26 cellular contexts compared by ENCODE assay signal in the genomic region with DNA sequence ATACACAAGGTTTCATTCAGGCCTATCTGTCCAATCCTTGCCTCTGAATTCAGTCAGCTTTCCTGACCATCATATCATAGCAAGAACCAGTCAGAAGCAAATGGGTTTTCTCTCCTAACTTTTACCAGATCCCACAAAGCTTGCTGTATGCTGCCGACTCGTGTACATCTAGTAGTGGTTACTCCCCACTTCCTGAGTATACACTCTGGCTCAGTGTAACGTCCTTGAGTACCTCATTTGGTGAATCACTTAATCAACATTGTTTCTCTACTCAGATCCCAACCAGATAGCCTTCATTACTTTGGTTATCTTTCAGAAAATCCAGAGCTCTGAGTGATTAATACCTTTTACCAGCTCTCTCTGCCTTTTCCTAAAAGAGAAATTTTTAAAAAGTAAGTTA.
"Had no signal": no experiment of that assay in that cellular context is flagged by ENCODE, and none has a peak within 500 bp of the region (broad histone marks: within the 10 kb centered on the region; RNA-seq: fewer than 3 reads in every experiment).

No MANE protein-coding gene starts in this region.

- H3K36me3 Mint-ChIP-seq: immature natural killer cell; naive thymus-derived CD8-positive, alpha-beta T cell; stimulated activated memory B cell treated with anti-CD40 and anti-IgM and Interleukin-4, amounts not matched to agents 10 μg/mL and 1 μg/mL and 100 μg/mL, for 72 hours had no signal

- H3K9me3 ChIP-seq: ovary, testis, tibial artery, upper lobe of left lung had no signal

- DNase-seq: dorsolateral prefrontal cortex; effector CD4-positive, alpha-beta T cell; foreskin melanocyte; glutamatergic neuron; heart right ventricle; hippocampal formation; immature natural killer cell; islet precursor cell; left lung; naive thymus-derived CD8-positive, alpha-beta T cell; nephron progenitor cell; occipital lobe; ovary; posterior cingulate gyrus; psoas muscle; right cardiac atrium; spleen; stimulated activated CD4-positive, alpha-beta T cell treated with anti-CD3 and anti-CD28 coated beads, Interleukin-4, amount 100 ng/mL, for 4 hours; stimulated activated naive CD8-positive, alpha-beta T cell treated with anti-CD3 and anti-CD28 coated beads, Interleukin-15, Interleukin-2, amounts not matched to agents 100 U/mL and 50 U/mL, for 24 hours; substantia nigra; testis; tibial artery; upper lobe of left lung had no signal

- H3K4me1 ChIP-seq: esophagus muscularis mucosa, heart right ventricle, left lung, psoas muscle, spleen, testis, tibial artery, upper lobe of left lung had no signal

- H3K27me3 Mint-ChIP-seq: naive thymus-derived CD8-positive, alpha-beta T cell; stimulated activated memory B cell treated with anti-CD40 and anti-IgM and Interleukin-4, amounts not matched to agents 10 μg/mL and 1 μg/mL and 100 μg/mL, for 72 hours had no signal

- H3K4me1 Mint-ChIP-seq: immature natural killer cell; naive thymus-derived CD8-positive, alpha-beta T cell; nephron progenitor cell; stimulated activated memory B cell treated with anti-CD40 and anti-IgM and Interleukin-4, amounts not matched to agents 10 μg/mL and 1 μg/mL and 100 μg/mL, for 72 hours had no signal

- ATAC-seq: heart right ventricle; left lung; naive thymus-derived CD8-positive, alpha-beta T cell; psoas muscle; right cardiac atrium; stimulated activated memory B cell treated with anti-CD40 and anti-IgM and Interleukin-4, amounts not matched to agents 10 μg/mL and 1 μg/mL and 100 μg/mL, for 72 hours; stimulated activated naive CD8-positive, alpha-beta T cell treated with anti-CD3 and anti-CD28 coated beads, Interleukin-15, Interleukin-2, amounts not matched to agents 100 U/mL and 50 U/mL, for 24 hours had no signal

- H3K27ac Mint-ChIP-seq: immature natural killer cell; naive thymus-derived CD8-positive, alpha-beta T cell; nephron progenitor cell; stimulated activated memory B cell treated with anti-CD40 and anti-IgM and Interleukin-4, amounts not matched to agents 10 μg/mL and 1 μg/mL and 100 μg/mL, for 72 hours had no signal

- H3K36me3 ChIP-seq: esophagus muscularis mucosa, heart right ventricle, left lung, ovary, spleen, tibial artery, upper lobe of left lung had no signal

- H3K4me3 Mint-ChIP-seq: immature natural killer cell; naive thymus-derived CD8-positive, alpha-beta T cell; nephron progenitor cell; stimulated activated memory B cell treated with anti-CD40 and anti-IgM and Interleukin-4, amounts not matched to agents 10 μg/mL and 1 μg/mL and 100 μg/mL, for 72 hours had no signal

- H3K4me3 ChIP-seq: dorsolateral prefrontal cortex, esophagus muscularis mucosa, heart right ventricle, left lung, ovary, psoas muscle, skin epidermis, spleen, testis, tibial artery, upper lobe of left lung had no signal

- H3K27me3 ChIP-seq: dorsolateral prefrontal cortex, esophagus muscularis mucosa, heart right ventricle, left lung, ovary, spleen, testis, tibial artery, upper lobe of left lung had no signal

- H3K27ac ChIP-seq: dorsolateral prefrontal cortex, esophagus muscularis mucosa, heart right ventricle, left lung, ovary, psoas muscle, skin epidermis, spleen, testis, tibial artery, upper lobe of left lung had no signal
